In genomic region chr10:102596506-102596971, GRCh38 we compare ENCODE assay signal across 8 cellular contexts. TPM values are rescaled to one million over a fixed set of nuclear protein-coding genes. Genes with fewer than 3 reads are reported as not detected.
DNase-seq lines count a peak whose midpoint lies in the region; ATAC-seq and TF ChIP-seq lines count a peak whose summit lies in the region.

No MANE protein-coding gene starts in this region.

- H3K36me3 Mint-ChIP-seq in osteocyte (ENCODE audit: unreplicated experiment) = peaks cover 14% of the 10 kb centered on the region

- H3K27me3 Mint-ChIP-seq in osteocyte (ENCODE audit: unreplicated experiment) = no peaks in the 10 kb centered on the region

- H3K4me1 Mint-ChIP-seq in osteocyte (ENCODE audit: unreplicated experiment) = peaks cover 11% of the 10 kb centered on the region

- H3K27ac ChIP-seq in VCaP = no peak overlapping the region

- H3K4me3 Mint-ChIP-seq in osteocyte (ENCODE audit: unreplicated experiment) = no peak overlapping the region

- DNase-seq in AG08395 (ENCODE audit: low spot score) (peak; percentile 79), GM10266 (ENCODE audit: extremely low spot score) (peak; percentile 62), NCI-H1105 (lab: John Stamatoyannopoulos, UW) (peak; percentile 19), germinal center (ENCODE audit: low spot score) (peak; percentile 64), osteocyte (ENCODE audit: extremely low spot score, unreplicated experiment) (no peak)
- no peak for DNase-seq in activated CD4-positive, CD25-positive, alpha-beta regulatory T cell treated with anti-CD3 and anti-CD28 coated beads, Interleukin-2, amount 50 U/mL, for 72 hours

- peak; percentile 80 for TF ChIP-seq CTCF in GM10266 (IDR thresholded peaks at IDR 0.05; ENCODE audit: control insufficient read depth, insufficient read depth, low read depth, missing control alignments)
- TF ChIP-seq CTCF in VCaP (conservative IDR thresholded peaks at IDR 0.05) = peak; percentile 93
- TF ChIP-seq CTCF in osteocyte (IDR thresholded peaks at IDR 0.05) = peak; percentile 66

- no peak for ATAC-seq in HG03108 (IDR thresholded peaks at IDR 0.05; ENCODE audit: unreplicated experiment)

- H3K9me3 Mint-ChIP-seq in osteocyte (ENCODE audit: unreplicated experiment) = no peaks in the 10 kb centered on the region

- H3K27ac Mint-ChIP-seq in osteocyte (ENCODE audit: unreplicated experiment) = no peak overlapping the region

RNA-seq across cellular contexts. Expression of gene TRIM8, which starts 47.7 kb away (rescaled TPM):
- 63.9 and 66.8 TPM in 2 replicates for total RNA-seq in osteocyte

Comparison
In these comparisons a context has a peak if more than half of its experiments do, and no peak if none do; other contexts are left out.
1. DNase-seq: peak in AG08395 (single experiment), GM10266 (single experiment), NCI-H1105 (single experiment) and germinal center (single experiment); none in osteocyte (single experiment) and activated CD4-positive, CD25-positive, alpha-beta regulatory T cell treated with anti-CD3 and anti-CD28 coated beads, Interleukin-2, amount 50 U/mL, for 72 hours (single experiment).
2. Peak in every context shown above with its lines, with median percentiles within 50 percentile points of each other: CTCF ChIP-seq.